30 cellular contexts compared by ENCODE assay signal in genomic region chr17:46810837-46811236, GRCh38. TPM values are rescaled to one million over a fixed set of nuclear protein-coding genes. Genes with fewer than 3 reads are reported as not detected.
"Had no signal": no experiment of that assay in that cellular context is flagged by ENCODE, and none has a peak within 500 bp of the region (broad histone marks: within the 10 kb centered on the region; RNA-seq: fewer than 3 reads in every experiment).

No MANE protein-coding gene starts in this region.

- H3K4me1 ChIP-seq: breast epithelium, colonic mucosa, gastrocnemius medialis, spleen, transverse colon had no signal

- H3K9me3 Mint-ChIP-seq: activated B cell treated with CpG ODN at 0.5 μM for 24 hours; activated naive CD8-positive, alpha-beta T cell treated with anti-CD3 and anti-CD28 coated beads for 36 hours; activated T-cell treated with anti-CD3 and anti-CD28 coated beads, Interleukin-2, amount 50 U/mL, for 4 hours; central memory CD8-positive, alpha-beta T cell; effector memory CD8-positive, alpha-beta T cell; memory B cell; naive B cell; T-helper 1 cell treated with Interleukin-12 subunit alpha and Interleukin-12 subunit beta and Interleukin-4 antibody, amounts not matched to agents 30 μg/mL and 1 μg/mL, for 36 hours had no signal

- ATAC-seq: activated CD4-positive, alpha-beta T cell treated with anti-CD3 and anti-CD28 coated beads for 36 hours; activated T-cell treated with anti-CD3 and anti-CD28 coated beads, Interleukin-2, amount 50 U/mL, for 4 hours; effector memory CD8-positive, alpha-beta T cell; gastrocnemius medialis; left cardiac atrium; mucosa of descending colon had no signal

- H3K4me3 ChIP-seq: breast epithelium, colonic mucosa, dorsolateral prefrontal cortex, esophagus muscularis mucosa, gastrocnemius medialis, mucosa of descending colon, spleen, suprapubic skin, transverse colon, vagina had no signal

- H3K4me1 Mint-ChIP-seq: activated B cell treated with CpG ODN at 0.5 μM for 24 hours; activated CD4-positive, alpha-beta T cell treated with anti-CD3 and anti-CD28 coated beads for 36 hours; activated naive CD8-positive, alpha-beta T cell treated with anti-CD3 and anti-CD28 coated beads for 36 hours; central memory CD8-positive, alpha-beta T cell; memory B cell; naive B cell had no signal

- H3K27ac ChIP-seq: breast epithelium, colonic mucosa, dorsolateral prefrontal cortex, esophagus muscularis mucosa, gastrocnemius medialis, spleen, suprapubic skin, transverse colon, vagina had no signal

- H3K27me3 ChIP-seq: colonic mucosa, vagina had no signal

- H3K4me3 Mint-ChIP-seq: activated B cell treated with CpG ODN at 0.5 μM for 24 hours; activated CD4-positive, alpha-beta T cell treated with anti-CD3 and anti-CD28 coated beads for 36 hours; activated naive CD8-positive, alpha-beta T cell treated with anti-CD3 and anti-CD28 coated beads for 36 hours; activated T-cell treated with anti-CD3 and anti-CD28 coated beads, Interleukin-2, amount 50 U/mL, for 4 hours; central memory CD8-positive, alpha-beta T cell; effector memory CD8-positive, alpha-beta T cell; memory B cell; naive B cell; T-helper 1 cell treated with Interleukin-12 subunit alpha and Interleukin-12 subunit beta and Interleukin-4 antibody, amounts not matched to agents 30 μg/mL and 1 μg/mL, for 36 hours had no signal

- DNase-seq: activated B cell treated with CpG ODN at 0.5 μM for 24 hours; activated CD4-positive, alpha-beta T cell treated with anti-CD3 and anti-CD28 coated beads for 36 hours; activated CD4-positive, alpha-beta T cell treated with anti-CD3 and anti-CD28 coated beads, Interleukin-2, amount 50 U/mL, for 48 hours; activated CD8-positive, alpha-beta memory T cell treated with anti-CD3 and anti-CD28 coated beads, Interleukin-2, amount 50 U/mL, for 48 hours; activated naive CD4-positive, alpha-beta T cell treated with Interleukin-2 at 50 U/mL for 16 hours; activated naive CD8-positive, alpha-beta T cell treated with anti-CD3 and anti-CD28 coated beads for 36 hours; activated T-cell treated with anti-CD3 and anti-CD28 coated beads, Interleukin-2, amount 50 U/mL, for 4 hours; colonic mucosa; dorsolateral prefrontal cortex; effector memory CD8-positive, alpha-beta T cell; gastrocnemius medialis; left cardiac atrium; mucosa of descending colon; naive B cell; retina; spleen; stimulated activated CD4-positive, alpha-beta T cell treated with anti-CD3 and anti-CD28 coated beads, Interleukin-4, amount 100 ng/mL, for 24 hours; stimulated activated naive CD4-positive, alpha-beta T cell treated with Interleukin-2 at 50 U/mL for 16 hours; T1000; transverse colon had no signal

- H3K36me3 ChIP-seq: breast epithelium, colonic mucosa, esophagus muscularis mucosa, gastrocnemius medialis, spleen, suprapubic skin, transverse colon, vagina had no signal

- H3K27ac Mint-ChIP-seq: activated B cell treated with CpG ODN at 0.5 μM for 24 hours; activated CD4-positive, alpha-beta T cell treated with anti-CD3 and anti-CD28 coated beads for 36 hours; activated naive CD8-positive, alpha-beta T cell treated with anti-CD3 and anti-CD28 coated beads for 36 hours; effector memory CD8-positive, alpha-beta T cell; memory B cell; progenitor cell of endocrine pancreas; T-helper 1 cell treated with Interleukin-12 subunit alpha and Interleukin-12 subunit beta and Interleukin-4 antibody, amounts not matched to agents 30 μg/mL and 1 μg/mL, for 36 hours had no signal

- H3K36me3 Mint-ChIP-seq: activated naive CD8-positive, alpha-beta T cell treated with anti-CD3 and anti-CD28 coated beads for 36 hours; memory B cell; naive B cell had no signal

RNA-seq across cellular contexts. Expression of gene WNT9B, which starts 40.5 kb away (rescaled TPM):
- total RNA-seq: activated B cell treated with CpG ODN at 0.5 μM for 24 hours; activated CD4-positive, alpha-beta T cell treated with anti-CD3 and anti-CD28 coated beads for 36 hours; activated CD8-positive, alpha-beta memory T cell treated with anti-CD3 and anti-CD28 coated beads for 36 hours; activated naive CD8-positive, alpha-beta T cell treated with anti-CD3 and anti-CD28 coated beads for 36 hours; activated T-cell treated with anti-CD3 and anti-CD28 coated beads, Interleukin-2, amount 50 U/mL, for 4 hours; colonic mucosa; osteocyte; transverse colon; vagina had no signal
